ENCODE assay signal across 1 cellular context in the genomic region with DNA sequence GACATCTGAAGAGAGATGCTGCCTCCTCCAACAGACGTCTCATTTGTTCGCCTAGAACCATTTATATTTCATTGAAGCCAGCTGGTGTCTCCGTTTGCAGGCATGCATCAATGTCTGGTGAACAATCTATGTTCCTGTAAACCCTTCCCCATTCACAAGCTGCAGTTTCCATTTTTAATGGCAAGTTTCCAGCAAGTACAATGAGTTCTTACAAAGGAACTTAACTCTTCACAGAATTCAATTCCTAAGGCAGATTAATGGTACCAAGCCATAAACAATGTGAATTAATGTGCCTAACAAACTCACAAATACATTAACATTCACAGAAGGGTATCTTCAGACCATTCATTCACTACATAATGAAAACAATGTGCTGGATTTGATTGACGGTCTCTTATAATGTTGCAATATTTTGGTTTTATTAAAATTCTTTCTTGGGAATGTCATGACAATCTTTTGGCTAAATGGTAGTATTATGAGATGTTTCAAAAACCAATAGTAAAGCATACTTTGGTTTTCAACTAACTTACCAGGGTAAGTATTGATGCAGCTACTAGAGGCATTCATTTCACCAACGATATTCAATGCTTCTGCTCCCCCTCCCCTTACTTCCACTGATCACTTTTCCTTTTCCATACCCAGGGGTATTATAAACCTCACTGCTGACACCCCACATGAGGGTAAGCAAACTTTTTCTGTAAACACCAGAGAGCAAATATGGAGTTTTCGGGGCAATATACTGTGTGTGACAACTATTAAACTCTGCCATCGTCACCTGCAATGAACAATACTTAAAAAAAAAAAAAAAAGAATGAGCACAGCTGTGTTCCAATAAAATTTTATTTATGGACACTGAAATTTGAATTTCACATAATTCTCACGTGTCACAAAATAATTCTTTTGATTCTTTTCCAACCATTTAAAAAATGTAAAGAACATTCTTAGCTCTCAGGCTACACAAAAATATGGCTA.
TF ChIP-seq lines count a peak whose summit lies in the region.

No MANE protein-coding gene starts in this region.

TF ChIP-seq in SK-N-SH treated with all-trans-retinoic acid at 6 μM for 48 hours, 23 proteins besides CTCF, POLR2A, EP300 and RAD21 (continued from another document):
- TF ChIP-seq, protein P1, sequence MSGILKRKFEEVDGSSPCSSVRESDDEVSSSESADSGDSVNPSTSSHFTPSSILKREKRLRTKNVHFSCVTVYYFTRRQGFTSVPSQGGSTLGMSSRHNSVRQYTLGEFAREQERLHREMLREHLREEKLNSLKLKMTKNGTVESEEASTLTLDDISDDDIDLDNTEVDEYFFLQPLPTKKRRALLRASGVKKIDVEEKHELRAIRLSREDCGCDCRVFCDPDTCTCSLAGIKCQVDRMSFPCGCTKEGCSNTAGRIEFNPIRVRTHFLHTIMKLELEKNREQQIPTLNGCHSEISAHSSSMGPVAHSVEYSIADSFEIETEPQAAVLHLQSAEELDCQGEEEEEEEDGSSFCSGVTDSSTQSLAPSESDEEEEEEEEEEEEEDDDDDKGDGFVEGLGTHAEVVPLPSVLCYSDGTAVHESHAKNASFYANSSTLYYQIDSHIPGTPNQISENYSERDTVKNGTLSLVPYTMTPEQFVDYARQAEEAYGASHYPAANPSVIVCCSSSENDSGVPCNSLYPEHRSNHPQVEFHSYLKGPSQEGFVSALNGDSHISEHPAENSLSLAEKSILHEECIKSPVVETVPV (CRISPR knock-in tag; IDR thresholded peaks at IDR 0.05), result peak; percentile 87
- TF ChIP-seq CSDC2 (CRISPR knock-in tag; IDR thresholded peaks at IDR 0.05), result no peak
- TF ChIP-seq BACH2 (CRISPR knock-in tag; IDR thresholded peaks at IDR 0.05; ENCODE audit: borderline replicate concordance), result no peak
- TF ChIP-seq ZFP3 (CRISPR knock-in tag; IDR thresholded peaks at IDR 0.05), result no peak
- TF ChIP-seq, protein P2, sequence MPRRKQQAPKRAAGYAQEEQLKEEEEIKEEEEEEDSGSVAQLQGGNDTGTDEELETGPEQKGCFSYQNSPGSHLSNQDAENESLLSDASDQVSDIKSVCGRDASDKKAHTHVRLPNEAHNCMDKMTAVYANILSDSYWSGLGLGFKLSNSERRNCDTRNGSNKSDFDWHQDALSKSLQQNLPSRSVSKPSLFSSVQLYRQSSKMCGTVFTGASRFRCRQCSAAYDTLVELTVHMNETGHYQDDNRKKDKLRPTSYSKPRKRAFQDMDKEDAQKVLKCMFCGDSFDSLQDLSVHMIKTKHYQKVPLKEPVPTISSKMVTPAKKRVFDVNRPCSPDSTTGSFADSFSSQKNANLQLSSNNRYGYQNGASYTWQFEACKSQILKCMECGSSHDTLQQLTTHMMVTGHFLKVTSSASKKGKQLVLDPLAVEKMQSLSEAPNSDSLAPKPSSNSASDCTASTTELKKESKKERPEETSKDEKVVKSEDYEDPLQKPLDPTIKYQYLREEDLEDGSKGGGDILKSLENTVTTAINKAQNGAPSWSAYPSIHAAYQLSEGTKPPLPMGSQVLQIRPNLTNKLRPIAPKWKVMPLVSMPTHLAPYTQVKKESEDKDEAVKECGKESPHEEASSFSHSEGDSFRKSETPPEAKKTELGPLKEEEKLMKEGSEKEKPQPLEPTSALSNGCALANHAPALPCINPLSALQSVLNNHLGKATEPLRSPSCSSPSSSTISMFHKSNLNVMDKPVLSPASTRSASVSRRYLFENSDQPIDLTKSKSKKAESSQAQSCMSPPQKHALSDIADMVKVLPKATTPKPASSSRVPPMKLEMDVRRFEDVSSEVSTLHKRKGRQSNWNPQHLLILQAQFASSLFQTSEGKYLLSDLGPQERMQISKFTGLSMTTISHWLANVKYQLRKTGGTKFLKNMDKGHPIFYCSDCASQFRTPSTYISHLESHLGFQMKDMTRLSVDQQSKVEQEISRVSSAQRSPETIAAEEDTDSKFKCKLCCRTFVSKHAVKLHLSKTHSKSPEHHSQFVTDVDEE (CRISPR knock-in tag; IDR thresholded peaks at IDR 0.05), result peak; percentile 37; the same call in 1 of the 2 replicates
- TF ChIP-seq ZNF70 (CRISPR knock-in tag; IDR thresholded peaks at IDR 0.05), result no peak
